Comparison of ENCODE assay signal across 8 cellular contexts in the genomic region with DNA sequence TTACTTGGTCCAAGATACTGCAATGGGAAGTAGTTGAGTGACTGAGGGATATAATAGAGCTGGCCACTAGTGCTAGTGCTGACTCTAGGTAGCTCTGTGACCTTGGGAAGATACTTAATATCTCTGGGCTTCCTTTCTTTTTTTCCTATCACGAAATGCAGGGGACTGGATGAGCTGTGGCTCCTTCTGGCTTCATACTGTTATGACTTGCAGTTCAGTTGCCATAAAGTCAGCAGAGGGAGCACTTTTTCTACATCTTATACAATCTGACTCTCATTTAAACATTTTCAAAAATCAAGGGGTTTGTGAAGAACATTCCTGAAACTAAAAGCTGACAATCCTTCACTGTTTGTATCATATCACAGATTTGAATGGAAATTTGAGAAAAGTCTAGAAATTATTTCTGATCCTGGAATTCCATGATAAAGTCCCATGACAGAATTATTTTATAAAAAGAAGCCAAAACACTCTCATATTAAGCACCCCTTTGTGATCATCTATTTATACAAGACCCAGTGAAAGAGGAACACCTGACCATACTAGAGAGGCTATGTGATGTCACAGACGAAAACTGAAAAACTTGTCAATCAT. TPM values are rescaled to one million over a fixed set of nuclear protein-coding genes. Genes with fewer than 3 reads are reported as not detected.
DNase-seq lines count a peak whose midpoint lies in the region; ATAC-seq, FAIRE-seq and TF ChIP-seq lines count a peak whose summit lies in the region.

No MANE protein-coding gene starts in this region.

- H2AFZ ChIP-seq in astrocyte (ENCODE audit: low read depth, low read length): no peak overlapping the region

- peaks cover 31% of the 10 kb centered on the region for H3K79me2 ChIP-seq in astrocyte (ENCODE audit: insufficient read depth, low read length)

- no peaks in the 10 kb centered on the region for H4K20me1 ChIP-seq in astrocyte (ENCODE audit: insufficient read depth, low read length)

- H3K4me3 ChIP-seq in AG04449 (ENCODE audit: low read depth, low read length) (no peak overlapping the region), astrocyte (ENCODE audit: insufficient read depth, low read depth, low read length) (no peak overlapping the region), upper lobe of right lung (no peak overlapping the region)
- H3K4me3 ChIP-seq in CD4-positive, alpha-beta memory T cell (ENCODE audit: low read length in 2 of 2): no peak overlapping the region

- POLR2A ChIA-PET in AG04449 (lab: Yijun Ruan, JAX): no interaction called here
- POLR2A ChIA-PET in CD4-positive, alpha-beta memory T cell (lab: Charles Lee; ENCODE audit: partially characterized antibody): no interaction called here

- no peak overlapping the region for H3K4me3 Mint-ChIP-seq in astrocyte (ENCODE audit: unreplicated experiment)
- no peak overlapping the region for H3K4me3 Mint-ChIP-seq in CD4-positive, alpha-beta memory T cell

- H3K27me3 ChIP-seq in astrocyte (ENCODE audit: insufficient read depth, low read length) (peaks cover 4% of the 10 kb centered on the region), layer of hippocampus (ENCODE audit: control insufficient read depth, insufficient read depth, low read length) (no peaks in the 10 kb centered on the region), upper lobe of right lung (peaks cover 49% of the 10 kb centered on the region)
- H3K27me3 ChIP-seq in CD4-positive, alpha-beta memory T cell (ENCODE audit: insufficient read depth, low read length): peaks cover 39% of the 10 kb centered on the region

- H3K9ac ChIP-seq in astrocyte (ENCODE audit: low read length): peak overlapping the region; percentile 24

- H3K4me2 ChIP-seq in astrocyte (ENCODE audit: low read length): peak overlapping the region; percentile 32

- H3K4me1 ChIP-seq in astrocyte (ENCODE audit: insufficient read depth, low read length) (peaks cover 24% of the 10 kb centered on the region), upper lobe of right lung (peaks cover 9% of the 10 kb centered on the region)
- peaks cover 23% of the 10 kb centered on the region for H3K4me1 ChIP-seq in CD4-positive, alpha-beta memory T cell (ENCODE audit: insufficient read depth, low read length)

- intact Hi-C loops in upper lobe of right lung (cut with DNase I): no loop called here
- intact Hi-C loops in CD4-positive, alpha-beta memory T cell (cut with micrococcal nuclease): loop anchor here (5.0 kb wide), 1 partner anchor 903 kb away; the partner anchor contains the start of gene MED21

- peaks cover 4% of the 10 kb centered on the region for H3K4me1 Mint-ChIP-seq in astrocyte (ENCODE audit: low read depth, unreplicated experiment)
- peaks cover 19 to 34% (median 23%) of the 10 kb centered on the region in 4 donors for H3K4me1 Mint-ChIP-seq in CD4-positive, alpha-beta memory T cell

- no peak overlapping the region for H3K27ac Mint-ChIP-seq in astrocyte (ENCODE audit: unreplicated experiment)
- no peak overlapping the region for H3K27ac Mint-ChIP-seq in CD4-positive, alpha-beta memory T cell

- H3K36me3 Mint-ChIP-seq in astrocyte (ENCODE audit: low read depth, unreplicated experiment): no peaks in the 10 kb centered on the region
- peaks cover 2% of the 10 kb centered on the region in 2 donors for H3K36me3 Mint-ChIP-seq in CD4-positive, alpha-beta memory T cell

- CTCF ChIA-PET in AG04449 (lab: Yijun Ruan, JAX): interaction anchor here (0.6 to 8.3 kb wide), 61 partner anchors 9 to 582 kb away, joined by 3 to 90 read pairs (median 4); partner anchors contain the start of gene SSPN
- CTCF ChIA-PET in CD4-positive, alpha-beta memory T cell (lab: Charles Lee; ENCODE audit: partially characterized antibody): interaction anchor here (1.2 to 2.0 kb wide), 3 partner anchors 13 to 533 kb away, joined by 3 to 7 read pairs (median 3); no protein-coding TSS in a partner anchor

- H3K36me3 ChIP-seq in astrocyte (ENCODE audit: insufficient read depth, low read length) (no peaks in the 10 kb centered on the region), upper lobe of right lung (no peaks in the 10 kb centered on the region)
- H3K36me3 ChIP-seq in CD4-positive, alpha-beta memory T cell (ENCODE audit: insufficient read depth, low read length): no peaks in the 10 kb centered on the region

- H3K27ac ChIP-seq in astrocyte (ENCODE audit: low read depth, low read length) (no peak overlapping the region), layer of hippocampus (ENCODE audit: low read depth, low read length) (peak overlapping the region; percentile 69), upper lobe of right lung (peak overlapping the region; percentile 1)
- H3K27ac ChIP-seq in CD4-positive, alpha-beta memory T cell (ENCODE audit: low read depth, low read length): no peak overlapping the region

- peak; percentile 83 for FAIRE-seq in astrocyte (lab: Jason Lieb, UNC)

- TF ChIP-seq CTCF in AG04449 (IDR thresholded peaks at IDR 0.05; ENCODE audit: insufficient read depth, low read length, missing control alignments) (peak; percentile 58), astrocyte (IDR thresholded peaks at IDR 0.05; ENCODE audit: insufficient read depth, low read depth, low read length) (peak; percentile 76), upper lobe of right lung (IDR thresholded peaks at IDR 0.05) (peak; percentile 55)

- ATAC-seq in GM18517 (IDR thresholded peaks at IDR 0.05; ENCODE audit: unreplicated experiment) (peak; percentile 40), upper lobe of right lung (no peak)

- H3K27me3 Mint-ChIP-seq in astrocyte (ENCODE audit: low read depth, unreplicated experiment): peaks cover 16% of the 10 kb centered on the region
- H3K27me3 Mint-ChIP-seq in CD4-positive, alpha-beta memory T cell: peaks cover 45 to 58% of the 10 kb centered on the region in 2 donors

- H3K9me3 Mint-ChIP-seq in astrocyte (ENCODE audit: unreplicated experiment): no peaks in the 10 kb centered on the region
- no peaks in the 10 kb centered on the region for H3K9me3 Mint-ChIP-seq in CD4-positive, alpha-beta memory T cell

- peak; percentile 33 for DNase-seq in AG04449 (ENCODE audit: low read depth, low spot score)
- peak; percentile 11 for DNase-seq in NCI-H146 treated with DMSO at 0.1 percent for 48 hours (lab: John Stamatoyannopoulos, UW; ENCODE audit: unreplicated experiment)
- DNase-seq in astrocyte (ENCODE audit: low read depth): peak; percentile 61
- no peak for DNase-seq in upper lobe of right lung
- DNase-seq in CD4-positive, alpha-beta memory T cell: no peak
- DNase-seq in NCI-H187 treated with DMSO at 0.1 percent for 48 hours (lab: John Stamatoyannopoulos, UW): no peak

- H3K9me3 ChIP-seq in astrocyte (ENCODE audit: insufficient read depth, low read depth, low read length) (no peaks in the 10 kb centered on the region), upper lobe of right lung (no peaks in the 10 kb centered on the region)
- H3K9me3 ChIP-seq in CD4-positive, alpha-beta memory T cell (ENCODE audit: control insufficient read depth in 1 of 2, low read length in 2 of 2): no peaks in the 10 kb centered on the region

RNA-seq across cellular contexts. Expression of gene BHLHE41, which starts 5.4 kb away (rescaled TPM):
- total RNA-seq in astrocyte (2.9 and 4.3 TPM in 2 replicates), upper lobe of right lung (104 TPM)
- under 1 TPM; 0.20 to 0.55 TPM for total RNA-seq in CD4-positive, alpha-beta memory T cell
- polyA plus RNA-seq in CD4-positive, alpha-beta memory T cell: not detected

Comparison
In these comparisons a context has a peak if more than half of its experiments do, and no peak if none do; other contexts are left out.
1. DNase-seq: peak in AG04449 (single experiment), NCI-H146 treated with DMSO at 0.1 percent for 48 hours (single experiment) and astrocyte (single experiment); none in upper lobe of right lung (single experiment), CD4-positive, alpha-beta memory T cell (0 of 5) and NCI-H187 treated with DMSO at 0.1 percent for 48 hours (single experiment).
2. H3K27ac ChIP-seq: peak in layer of hippocampus (single experiment) and upper lobe of right lung (single experiment); none in astrocyte (single experiment) and CD4-positive, alpha-beta memory T cell (single experiment).
3. RNA of gene BHLHE41, which starts 5.4 kb away (total RNA-seq): 104 TPM in upper lobe of right lung (single experiment); 2.9 to 4.3 TPM in astrocyte and 0.20 to 0.55 TPM in CD4-positive, alpha-beta memory T cell; every median in the first group is over 10 times any median in the second.
4. Peak in every context shown above with its lines, with median percentiles within 50 percentile points of each other: CTCF ChIP-seq.